Comparison of ENCODE assay signal across 17 cellular contexts in the genomic region with DNA sequence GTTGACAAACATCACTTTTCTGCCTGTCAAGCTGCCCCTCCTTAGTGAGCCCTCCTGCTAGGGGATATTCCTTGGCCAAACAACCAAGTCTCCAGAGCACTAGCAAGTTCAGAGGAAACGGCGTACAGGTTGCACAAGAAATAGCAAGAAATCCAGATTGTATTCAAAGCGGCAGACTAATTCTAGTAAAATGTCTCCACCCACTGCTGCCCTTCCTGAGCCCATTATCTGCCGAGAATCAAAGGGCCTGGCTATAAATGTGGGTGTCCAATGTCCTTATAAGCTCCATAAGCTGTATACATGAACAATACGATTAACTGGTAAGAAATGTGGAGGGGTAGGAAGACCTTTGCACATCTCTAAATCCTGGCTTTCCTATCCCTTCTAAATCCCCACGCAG. TPM values are rescaled to one million over a fixed set of nuclear protein-coding genes. Genes with fewer than 3 reads are reported as not detected.
DNase-seq lines count a peak whose midpoint lies in the region; TF ChIP-seq lines count a peak whose summit lies in the region.
"Had no signal": no experiment of that assay in that cellular context is flagged by ENCODE, and none has a peak within 500 bp of the region (broad histone marks: within the 10 kb centered on the region; RNA-seq: fewer than 3 reads in every experiment).

No MANE protein-coding gene starts in this region.

- H4K8ac ChIP-seq in neuronal stem cell (ENCODE audit: low read depth, low read length), result no peak overlapping the region

- H3K36me3 ChIP-seq in adipocyte (ENCODE audit: control insufficient read depth, insufficient read depth, low read length, severe bottlenecking) (no peaks in the 10 kb centered on the region), neuronal stem cell (replicated peaks in 1 of 2; ENCODE audit: control insufficient read depth in 2 of 2, insufficient read depth in 2 of 2, low read length in 2 of 2) (no peaks in the 10 kb centered on the region)

- no peak overlapping the region for H3K14ac ChIP-seq in neuronal stem cell (ENCODE audit: low read length)

- H3K27me3 ChIP-seq in adipocyte (replicated peaks; ENCODE audit: control insufficient read depth, insufficient read depth, low read length) (no peaks in the 10 kb centered on the region), neuronal stem cell (ENCODE audit: control insufficient read depth in 3 of 3, insufficient read depth in 3 of 3, low read depth in 1 of 3, low read length in 3 of 3) (no peaks in the 10 kb centered on the region)

- no peak overlapping the region for H2BK5ac ChIP-seq in neuronal stem cell (ENCODE audit: low read length)

- H3K4me2 ChIP-seq in neuronal stem cell (ENCODE audit: insufficient read depth, low read length, poor library complexity, severe bottlenecking), result no peak overlapping the region

- TF ChIP-seq CTCF in fibroblast of mammary gland (conservative IDR thresholded peaks at IDR 0.05; ENCODE audit: control insufficient read depth, insufficient read depth, low read depth, low read length), result no peak
- TF ChIP-seq CTCF in osteocyte (IDR thresholded peaks at IDR 0.05), result no peak

- DNase-seq in HCEC 1CT (peak; percentile 40), adipocyte (ENCODE audit: low read depth) (peak; percentile 63), fibroblast of mammary gland (ENCODE audit: low read depth) (peak; percentile 36), osteocyte (ENCODE audit: extremely low spot score, unreplicated experiment) (no peak), glomerular visceral epithelial cell (ENCODE audit: extremely low spot score) (no peak), NCI-H187 treated with DMSO at 0.1 percent for 48 hours (lab: John Stamatoyannopoulos, UW) (no peak), neuronal stem cell (ENCODE audit: low spot score) (no peak), cerebellar nuclear complex (lab: John Stamatoyannopoulos, UW) (no peak)
- DNase-seq: caudate nucleus; hypothalamus; natural killer cell; NCI-H2081 treated with DMSO at 0.1 percent for 48 hours; NCI-H748 treated with DMSO at 0.1 percent for 48 hours; RPMI8226; stimulated activated CD4-positive, alpha-beta T cell treated with anti-CD3 and anti-CD28 coated beads, Interleukin-4, amount 100 ng/mL, for 4 hours had no signal

- no peak overlapping the region for H3K4ac ChIP-seq in neuronal stem cell (ENCODE audit: low read length)

- no peak overlapping the region for H4K91ac ChIP-seq in neuronal stem cell (ENCODE audit: low read depth, low read length, poor library complexity)

- H3K36me3 Mint-ChIP-seq in osteocyte (ENCODE audit: unreplicated experiment), result peaks cover 2% of the 10 kb centered on the region
- H3K36me3 Mint-ChIP-seq: activated naive CD4-positive, alpha-beta T cell treated with anti-CD3 and anti-CD28 coated beads, Interleukin-2, amount 50 U/mL, for 72 hours; natural killer cell had no signal

- H3K4me1 ChIP-seq in adipocyte (ENCODE audit: control insufficient read depth, insufficient read depth, low read length) (peaks cover 36% of the 10 kb centered on the region), neuronal stem cell (ENCODE audit: control insufficient read depth in 2 of 2, insufficient read depth in 1 of 2, low read depth in 1 of 2, low read length in 2 of 2) (peaks cover 11 to 16% of the 10 kb centered on the region in 2 donors)

- H3K4me3 ChIP-seq in adipocyte (ENCODE audit: low read length) (no peak overlapping the region), fibroblast of mammary gland (ENCODE audit: control insufficient read depth, low read depth, low read length) (no peak overlapping the region), neuronal stem cell (ENCODE audit: low read length in 2 of 2) (no peak overlapping the region)

- no peaks in the 10 kb centered on the region for H3K79me1 ChIP-seq in neuronal stem cell (ENCODE audit: low read depth, low read length)

- no peak overlapping the region for H2BK120ac ChIP-seq in neuronal stem cell (ENCODE audit: low read depth, low read length)

- H2BK12ac ChIP-seq in neuronal stem cell (ENCODE audit: low read length), result no peak overlapping the region

- no peak overlapping the region for H3K18ac ChIP-seq in neuronal stem cell (ENCODE audit: low read length)

- no CpG with 5 or more reads among the region's 6 CpGs for WGBS in neuronal stem cell (ENCODE audit: extremely low coverage in 2 of 2, insufficient read length in 2 of 2, insufficient replicate concordance in 1 of 2), 2 donors

- H3K9me3 ChIP-seq in adipocyte (ENCODE audit: control insufficient read depth, low read length), result no peaks in the 10 kb centered on the region
- no peaks in the 10 kb centered on the region for H3K9me3 ChIP-seq in neuronal stem cell (replicated peaks in 1 of 2; ENCODE audit: control insufficient read depth in 2 of 2, insufficient read depth in 1 of 2, low read depth in 1 of 2, low read length in 2 of 2)

- no peak overlapping the region for H2AK5ac ChIP-seq in neuronal stem cell (ENCODE audit: low read depth, low read length)

- no peak overlapping the region for H3K23ac ChIP-seq in neuronal stem cell (ENCODE audit: low read depth, low read length, poor library complexity)

- no peak overlapping the region for H3K9ac ChIP-seq in adipocyte (ENCODE audit: low read length)
- H3K9ac ChIP-seq in neuronal stem cell (ENCODE audit: low read depth, low read length, poor library complexity), result no peak overlapping the region

- H3K4me3 Mint-ChIP-seq in osteocyte (ENCODE audit: unreplicated experiment), result no peak overlapping the region
- H3K4me3 Mint-ChIP-seq: natural killer cell; T-helper 1 cell treated with Interleukin-12 subunit alpha and Interleukin-12 subunit beta and Interleukin-4 antibody, amounts not matched to agents 30 μg/mL and 1 μg/mL, for 36 hours had no signal

- H3K27ac ChIP-seq in neuronal stem cell (replicated peaks; ENCODE audit: low read length), result no peak overlapping the region

- H2BK15ac ChIP-seq in neuronal stem cell (ENCODE audit: low read length), result no peak overlapping the region

- H3K27me3 Mint-ChIP-seq in osteocyte (ENCODE audit: unreplicated experiment), result no peaks in the 10 kb centered on the region

- peaks cover 78% of the 10 kb centered on the region for H3K4me1 Mint-ChIP-seq in osteocyte (ENCODE audit: unreplicated experiment)

- no peak overlapping the region for H2AFZ ChIP-seq in neuronal stem cell (ENCODE audit: low read length)

- peak overlapping the region; percentile 84 for H3K27ac Mint-ChIP-seq in osteocyte (ENCODE audit: unreplicated experiment)
- H3K27ac Mint-ChIP-seq: activated naive CD4-positive, alpha-beta T cell treated with anti-CD3 and anti-CD28 coated beads, Interleukin-2, amount 50 U/mL, for 72 hours; natural killer cell; T-helper 1 cell treated with Interleukin-12 subunit alpha and Interleukin-12 subunit beta and Interleukin-4 antibody, amounts not matched to agents 30 μg/mL and 1 μg/mL, for 36 hours had no signal

- no peaks in the 10 kb centered on the region for H3K9me3 Mint-ChIP-seq in osteocyte (ENCODE audit: unreplicated experiment)
- H3K9me3 Mint-ChIP-seq: activated naive CD4-positive, alpha-beta T cell treated with anti-CD3 and anti-CD28 coated beads, Interleukin-2, amount 50 U/mL, for 72 hours; natural killer cell; T-helper 1 cell treated with Interleukin-12 subunit alpha and Interleukin-12 subunit beta and Interleukin-4 antibody, amounts not matched to agents 30 μg/mL and 1 μg/mL, for 36 hours had no signal

RNA-seq across cellular contexts. Expression of gene AKIP1, which starts 44.0 kb away (rescaled TPM):
- total RNA-seq in osteocyte, result 28.8 and 32.6 TPM in 2 replicates
- 28.6 TPM for polyA plus RNA-seq in neuronal stem cell (2013, experiment 1 of 2)
- 28.9 TPM for polyA plus RNA-seq in neuronal stem cell (2013, experiment 2 of 2)

Comparison
In these comparisons a context has a peak if more than half of its experiments do, and no peak if none do; other contexts are left out.
1. DNase-seq: peak in HCEC 1CT (single experiment), adipocyte (single experiment) and fibroblast of mammary gland (single experiment); none in osteocyte (single experiment), glomerular visceral epithelial cell (single experiment), NCI-H187 treated with DMSO at 0.1 percent for 48 hours (single experiment), neuronal stem cell (single experiment) and cerebellar nuclear complex (0 of 2).